Comparison of ENCODE assay signal across 8 cellular contexts in the genomic region with DNA sequence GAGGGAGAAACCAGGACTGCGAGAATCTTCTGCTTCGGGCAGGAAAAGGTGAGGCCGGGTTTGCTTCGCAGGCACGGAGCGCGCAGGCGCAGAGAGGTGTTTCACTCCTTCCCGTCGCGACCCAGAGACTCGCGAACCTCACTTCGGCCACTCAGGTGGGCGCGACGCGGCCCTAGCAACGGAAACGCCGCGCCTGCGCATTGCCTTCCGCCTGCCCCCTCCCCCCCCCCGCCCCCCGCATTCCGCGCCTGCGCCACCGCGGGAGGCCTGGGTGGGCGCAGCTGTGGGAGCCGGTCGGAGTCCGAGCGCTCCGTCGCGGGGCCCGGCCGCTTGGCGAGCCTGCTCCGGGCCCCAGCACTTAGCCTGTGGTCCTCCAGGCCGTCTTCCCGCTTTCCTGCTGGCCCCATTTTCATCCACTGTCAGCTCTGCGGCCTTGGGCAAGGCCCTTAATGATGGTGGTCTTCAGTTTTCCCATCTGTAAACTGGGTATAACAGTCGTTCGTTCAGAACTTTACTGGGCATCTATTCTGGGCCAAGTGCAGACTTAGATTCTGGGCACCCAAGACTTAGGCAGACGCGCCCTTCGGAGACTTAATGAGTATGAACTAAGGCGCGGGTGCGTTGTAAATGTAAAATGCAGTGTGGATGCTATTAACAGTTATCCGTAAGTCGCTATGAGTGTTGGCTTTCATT.
DNase-seq lines count a peak whose midpoint lies in the region; ATAC-seq and TF ChIP-seq lines count a peak whose summit lies in the region.

No MANE protein-coding gene starts in this region.

- no peak for TF ChIP-seq POLR2A in stomach (IDR thresholded peaks at IDR 0.05)

- H3K27ac Mint-ChIP-seq in activated T-cell treated with anti-CD3 and anti-CD28 coated beads, Interleukin-2, amount 50 U/mL, for 24 hours = no peak overlapping the region
- no peak overlapping the region for H3K27ac Mint-ChIP-seq in neural progenitor cell

- H3K27me3 Mint-ChIP-seq in activated T-cell treated with anti-CD3 and anti-CD28 coated beads, Interleukin-2, amount 50 U/mL, for 24 hours = peaks cover 49% of the 10 kb centered on the region
- peaks cover 2% of the 10 kb centered on the region for H3K27me3 Mint-ChIP-seq in neural progenitor cell (ENCODE audit: insufficient read depth, low read depth)

- ATAC-seq in HG03354 (IDR thresholded peaks at IDR 0.05; ENCODE audit: poor library complexity, severe bottlenecking, unreplicated experiment) (peak; percentile 63), HG03442 (IDR thresholded peaks at IDR 0.05; ENCODE audit: unreplicated experiment) (no peak)

- H3K4me3 Mint-ChIP-seq in activated T-cell treated with anti-CD3 and anti-CD28 coated beads, Interleukin-2, amount 50 U/mL, for 24 hours = peak overlapping the region; percentile 66
- H3K4me3 Mint-ChIP-seq in neural progenitor cell = no peak overlapping the region

- peak overlapping the region; percentile 59 for H3K4me2 ChIP-seq in neural progenitor cell

- TF ChIP-seq EP300 in stomach (IDR thresholded peaks at IDR 0.05) = no peak

- H3F3A ChIP-seq in neural progenitor cell (ENCODE audit: low read depth) = peaks cover 4% of the 10 kb centered on the region

- no peaks in the 10 kb centered on the region for H4K20me1 ChIP-seq in neural progenitor cell (ENCODE audit: low read depth)

- H3K36me3 Mint-ChIP-seq in activated T-cell treated with anti-CD3 and anti-CD28 coated beads, Interleukin-2, amount 50 U/mL, for 24 hours (ENCODE audit: low read depth) = no peaks in the 10 kb centered on the region
- H3K36me3 Mint-ChIP-seq in neural progenitor cell = no peaks in the 10 kb centered on the region

- peak; percentile 71 for DNase-seq in activated T-cell treated with anti-CD3 and anti-CD28 coated beads, Interleukin-2, amount 50 U/mL, for 24 hours
- DNase-seq in fibroblast of pulmonary artery (ENCODE audit: low read depth) (peak; percentile 30), neural progenitor cell (ENCODE audit: low spot score) (peak; percentile 87), stomach (peak; percentile 58), NK-92 (lab: John Stamatoyannopoulos, UW; ENCODE audit: unreplicated experiment) (no peak), GOT3 (lab: John Stamatoyannopoulos, UW) (no peak)

- H3K9ac ChIP-seq in neural progenitor cell = no peak overlapping the region

- peaks cover 19% of the 10 kb centered on the region for H3K4me1 Mint-ChIP-seq in activated T-cell treated with anti-CD3 and anti-CD28 coated beads, Interleukin-2, amount 50 U/mL, for 24 hours (ENCODE audit: low read depth)
- no peaks in the 10 kb centered on the region for H3K4me1 Mint-ChIP-seq in neural progenitor cell

- H3K36me3 ChIP-seq in neural progenitor cell (no peaks in the 10 kb centered on the region), stomach (no peaks in the 10 kb centered on the region)

- 21 to 37% (median 23%) methylated on average over 24 to 54 of the region's 56 CpGs for WGBS in stomach, 5 donors

- H3K79me2 ChIP-seq in neural progenitor cell (ENCODE audit: low read depth) = no peaks in the 10 kb centered on the region

- H3K27me3 ChIP-seq in neural progenitor cell (peaks cover 14% of the 10 kb centered on the region), stomach (peaks cover 0 to 34% (median 20%) of the 10 kb centered on the region in 3 donors)

- TF ChIP-seq CTCF in fibroblast of pulmonary artery (IDR thresholded peaks at IDR 0.05; ENCODE audit: low read length, missing control alignments) (no peak), neural progenitor cell (IDR thresholded peaks at IDR 0.05) (no peak), stomach (IDR thresholded peaks at IDR 0.05) (no peak)

- H2AFZ ChIP-seq in neural progenitor cell (replicated peaks) = peak overlapping the region; percentile 78

- no peaks in the 10 kb centered on the region for H3K9me3 ChIP-seq in neural progenitor cell (ENCODE audit: low read depth)
- no peaks in the 10 kb centered on the region for H3K9me3 ChIP-seq in stomach

- intact Hi-C loops in stomach (cut with DNase I; ENCODE audit: low total_unique reads) = no loop called here

- peak overlapping the region; percentile 31 for H3K4me3 ChIP-seq in fibroblast of pulmonary artery (replicated peaks; ENCODE audit: low read depth, low read length)
- H3K4me3 ChIP-seq in neural progenitor cell = peak overlapping the region; percentile 25
- H3K4me3 ChIP-seq in stomach = peak overlapping the region; percentile 42 to 48 (median 45)

- no peak overlapping the region for H3K27ac ChIP-seq in neural progenitor cell
- H3K27ac ChIP-seq in stomach = peak overlapping the region in 1 of 5 donors; percentile 49

- no peaks in the 10 kb centered on the region for H3K4me1 ChIP-seq in neural progenitor cell
- peaks cover 0 to 14% (median 7%) of the 10 kb centered on the region in 4 donors for H3K4me1 ChIP-seq in stomach

- no peaks in the 10 kb centered on the region for H3K9me3 Mint-ChIP-seq in activated T-cell treated with anti-CD3 and anti-CD28 coated beads, Interleukin-2, amount 50 U/mL, for 24 hours
- H3K9me3 Mint-ChIP-seq in neural progenitor cell = peaks cover 2% of the 10 kb centered on the region

Comparison
In these comparisons a context has a peak if more than half of its experiments do, and no peak if none do; other contexts are left out.
1. DNase-seq: peak in activated T-cell treated with anti-CD3 and anti-CD28 coated beads, Interleukin-2, amount 50 U/mL, for 24 hours (single experiment), fibroblast of pulmonary artery (single experiment), neural progenitor cell (single experiment) and stomach (single experiment); none in NK-92 (single experiment) and GOT3 (single experiment).
2. Peak in every context shown above with its lines, with median percentiles within 50 percentile points of each other: H3K4me3 ChIP-seq.